ENCODE assay signal across 9 cellular contexts in genomic region chr7:118054529-118054928, GRCh38.
"Had no signal": no experiment of that assay in that cellular context is flagged by ENCODE, and none has a peak within 500 bp of the region (broad histone marks: within the 10 kb centered on the region; RNA-seq: fewer than 3 reads in every experiment).

No MANE protein-coding gene starts in this region.

- H3K9me3 ChIP-seq: HAP-1 had no signal

- H3K4me3 ChIP-seq: GM23248, HAP-1, K562 had no signal

- H3K36me3 ChIP-seq: HAP-1 had no signal

- ATAC-seq: HCT116, K562 had no signal

- H2AFZ ChIP-seq: GM23248 had no signal

- H3K9ac ChIP-seq: GM23248 had no signal

- H3K27ac ChIP-seq: GM23248, HL-60 had no signal

- H3K4me1 ChIP-seq: HAP-1 had no signal

- DNase-seq: GM23248, GOT3, H7, HFFc6, IMR-90 had no signal
